In the genomic region with DNA sequence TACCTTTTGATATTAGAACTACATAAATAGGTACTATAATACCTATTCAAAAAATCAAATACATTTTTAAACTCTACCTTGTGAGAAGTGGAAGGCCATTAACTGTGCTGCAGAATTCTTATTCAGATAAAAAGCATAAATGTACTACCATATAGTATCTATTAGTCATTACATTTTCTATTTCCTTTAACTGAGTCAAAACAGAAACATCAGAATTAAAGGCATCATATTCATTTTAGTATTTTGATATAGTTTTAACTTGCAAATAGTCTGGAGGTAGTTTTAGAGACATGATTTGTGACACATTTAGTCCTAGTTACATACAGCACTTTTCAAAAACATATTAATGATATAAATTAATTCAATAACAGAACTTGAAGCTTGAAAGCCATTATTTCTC, we compare ENCODE assay signal across 20 cellular contexts.
"Had no signal": no experiment of that assay in that cellular context is flagged by ENCODE, and none has a peak within 500 bp of the region (broad histone marks: within the 10 kb centered on the region; RNA-seq: fewer than 3 reads in every experiment).

No MANE protein-coding gene starts in this region.

- H3K27ac Mint-ChIP-seq: mesothelial cell of epicardium; naive B cell; natural killer cell; nephron progenitor cell; neural progenitor cell; stimulated activated naive B cell treated with anti-CD40 and anti-IgM and Interleukin-4, amounts not matched to agents 10 μg/mL and 1 μg/mL and 100 μg/mL, for 72 hours; stimulated activated naive CD8-positive, alpha-beta T cell treated with anti-CD3 and anti-CD28 coated beads, Interleukin-15, Interleukin-2, amounts not matched to agents 100 ng/mL and 50 ng/mL, for 24 hours; type B pancreatic cell had no signal

- H3K4me3 Mint-ChIP-seq: mesothelial cell of epicardium; naive B cell; natural killer cell; nephron progenitor cell; neural progenitor cell; stimulated activated naive B cell treated with anti-CD40 and anti-IgM and Interleukin-4, amounts not matched to agents 10 μg/mL and 1 μg/mL and 100 μg/mL, for 72 hours; stimulated activated naive CD8-positive, alpha-beta T cell treated with anti-CD3 and anti-CD28 coated beads, Interleukin-15, Interleukin-2, amounts not matched to agents 100 ng/mL and 50 ng/mL, for 24 hours; type B pancreatic cell had no signal

- H3K4me1 Mint-ChIP-seq: mesothelial cell of epicardium had no signal

- H3K27me3 Mint-ChIP-seq: stimulated activated naive B cell treated with anti-CD40 and anti-IgM and Interleukin-4, amounts not matched to agents 10 μg/mL and 1 μg/mL and 100 μg/mL, for 72 hours; stimulated activated naive CD8-positive, alpha-beta T cell treated with anti-CD3 and anti-CD28 coated beads, Interleukin-15, Interleukin-2, amounts not matched to agents 100 ng/mL and 50 ng/mL, for 24 hours had no signal

- ATAC-seq: natural killer cell; psoas muscle; right lobe of liver; stimulated activated naive B cell treated with anti-CD40 and anti-IgM and Interleukin-4, amounts not matched to agents 10 μg/mL and 1 μg/mL and 100 μg/mL, for 72 hours had no signal

- DNase-seq: islet precursor cell; left ventricle myocardium inferior; mesendoderm; naive B cell; natural killer cell; nephron progenitor cell; occipital lobe; psoas muscle; right lobe of liver; stimulated activated CD4-positive, alpha-beta T cell treated with anti-CD3 and anti-CD28 coated beads, Interleukin-1b, Interleukin-23, amount 100 ng/mL, for 48 hours; stimulated activated CD4-positive, alpha-beta T cell treated with anti-CD3 and anti-CD28 coated beads, Interleukin-2, amount 100 ng/mL, for 48 hours; stimulated activated CD4-positive, alpha-beta T cell treated with anti-CD3 and anti-CD28 coated beads, Interleukin-4, amount 100 ng/mL, for 4 hours; stimulated activated CD8-positive, alpha-beta memory T cell treated with anti-CD3 and anti-CD28 coated beads, Interleukin-4, amount 100 ng/mL, for 48 hours; stimulated activated naive B cell treated with anti-CD40 and anti-IgM and Interleukin-4, amounts not matched to agents 10 μg/mL and 1 μg/mL and 100 μg/mL, for 72 hours; substantia nigra; uterus had no signal

- H3K36me3 Mint-ChIP-seq: mesothelial cell of epicardium; naive B cell; natural killer cell; neural progenitor cell; stimulated activated naive B cell treated with anti-CD40 and anti-IgM and Interleukin-4, amounts not matched to agents 10 μg/mL and 1 μg/mL and 100 μg/mL, for 72 hours; type B pancreatic cell had no signal

- H3K9me3 Mint-ChIP-seq: mesothelial cell of epicardium; naive B cell; natural killer cell; neural progenitor cell; stimulated activated naive B cell treated with anti-CD40 and anti-IgM and Interleukin-4, amounts not matched to agents 10 μg/mL and 1 μg/mL and 100 μg/mL, for 72 hours; type B pancreatic cell had no signal
